In genomic region chr21:45153358-45154318, GRCh38 we compare ENCODE assay signal across 11 cellular contexts.
DNase-seq lines count a peak whose midpoint lies in the region; ATAC-seq and TF ChIP-seq lines count a peak whose summit lies in the region.
"Had no signal": no experiment of that assay in that cellular context is flagged by ENCODE, and none has a peak within 500 bp of the region (broad histone marks: within the 10 kb centered on the region; RNA-seq: fewer than 3 reads in every experiment).

No MANE protein-coding gene starts in this region.

- ATAC-seq in naive B cell (ENCODE audit: low read depth in 2 of 2) (peak; percentile 16 to 20), sciatic nerve (no peak), HG03460 (IDR thresholded peaks at IDR 0.05; ENCODE audit: unreplicated experiment) (no peak)

- CTCF ChIA-PET in CD4-positive, alpha-beta memory T cell (lab: Charles Lee; ENCODE audit: partially characterized antibody) = interaction anchor here (0.7 to 2.8 kb wide), 4 partner anchors 10 to 131 kb away, joined by 3 to 26 read pairs (median 12); no protein-coding TSS in a partner anchor

- no peaks in the 10 kb centered on the region for H3K27me3 Mint-ChIP-seq in CD4-positive, alpha-beta memory T cell
- H3K27me3 Mint-ChIP-seq in naive B cell = no peaks in the 10 kb centered on the region

- no peaks in the 10 kb centered on the region for H3K9me3 Mint-ChIP-seq in CD4-positive, alpha-beta memory T cell
- peaks cover 0 to 9% (median 2%) of the 10 kb centered on the region in 7 donors for H3K9me3 Mint-ChIP-seq in naive B cell

- TF ChIP-seq CTCF in astrocyte of the cerebellum (IDR thresholded peaks at IDR 0.05; ENCODE audit: low read depth, low read length, missing control alignments) (no peak), GM13977 (IDR thresholded peaks at IDR 0.05; ENCODE audit: extremely low read depth, insufficient read depth, missing control alignments) (no peak)

- H3K9me3 ChIP-seq in CD4-positive, alpha-beta memory T cell (ENCODE audit: control insufficient read depth in 1 of 2, low read length in 2 of 2) = no peaks in the 10 kb centered on the region
- H3K9me3 ChIP-seq: stomach had no signal

- H3K36me3 Mint-ChIP-seq in CD4-positive, alpha-beta memory T cell = peaks cover 13 to 23% of the 10 kb centered on the region in 2 donors
- peaks cover 2 to 22% of the 10 kb centered on the region in 2 donors for H3K36me3 Mint-ChIP-seq in naive B cell
- H3K36me3 Mint-ChIP-seq: activated naive CD4-positive, alpha-beta T cell treated with anti-CD3 and anti-CD28 coated beads, Interleukin-2, amount 50 U/mL, for 72 hours had no signal

- peaks cover 38% of the 10 kb centered on the region for H3K4me1 ChIP-seq in CD4-positive, alpha-beta memory T cell (ENCODE audit: insufficient read depth, low read length)

- H3K27me3 ChIP-seq in CD4-positive, alpha-beta memory T cell (ENCODE audit: insufficient read depth, low read length) = no peaks in the 10 kb centered on the region
- H3K27me3 ChIP-seq: stomach had no signal

- in situ Hi-C loops in astrocyte of the cerebellum (cut with HindIII; ENCODE audit: low sequenced_read_pairs) (no loop called here), GM13977 (cut with MboI; ENCODE audit: low pct_unique_long_range_greater_than_20kb, low sequenced_read_pairs, unreplicated experiment) (no loop called here)

- peaks cover 32 to 60% (median 49%) of the 10 kb centered on the region in 4 donors for H3K4me1 Mint-ChIP-seq in CD4-positive, alpha-beta memory T cell
- H3K4me1 Mint-ChIP-seq in naive B cell = peaks cover 53 to 67% (median 57%) of the 10 kb centered on the region in 3 donors

- H3K27ac ChIP-seq in CD4-positive, alpha-beta memory T cell (ENCODE audit: low read depth, low read length) = peak overlapping the region; percentile 11

- H3K27ac Mint-ChIP-seq in CD4-positive, alpha-beta memory T cell = peak overlapping the region; percentile 46 to 93 (median 83)
- peak overlapping the region; percentile 29 to 90 (median 62) for H3K27ac Mint-ChIP-seq in naive B cell

- H3K4me3 ChIP-seq in CD4-positive, alpha-beta memory T cell (ENCODE audit: low read length in 2 of 2) = no peak overlapping the region
- H3K4me3 ChIP-seq in astrocyte of the cerebellum (ENCODE audit: low read depth, low read length) = no peak overlapping the region
- H3K4me3 ChIP-seq: stomach had no signal

- intact Hi-C loops in CD4-positive, alpha-beta memory T cell (cut with micrococcal nuclease) = loop anchor here (5.0 kb wide), 1 partner anchor 134 kb away; the partner anchor contains the start of gene POFUT2
- intact Hi-C loops in sciatic nerve (cut with DNase I) = no loop called here

- H3K36me3 ChIP-seq in CD4-positive, alpha-beta memory T cell (ENCODE audit: insufficient read depth, low read length) = no peaks in the 10 kb centered on the region

- POLR2A ChIA-PET in CD4-positive, alpha-beta memory T cell (lab: Charles Lee; ENCODE audit: partially characterized antibody) = no interaction called here

- peak overlapping the region in 7 of 8 donors; percentile 48 to 67 (median 60) for H3K4me3 Mint-ChIP-seq in CD4-positive, alpha-beta memory T cell
- peak overlapping the region in 7 of 8 donors; percentile 44 to 78 (median 59) for H3K4me3 Mint-ChIP-seq in naive B cell

- peak in 3 of 5 donors; percentile 16 to 21 (median 20) for DNase-seq in CD4-positive, alpha-beta memory T cell
- DNase-seq in Kasumi-1 (lab: John Stamatoyannopoulos, UW) = peak; percentile 16 to 34
- DNase-seq in astrocyte of the cerebellum (ENCODE audit: low read depth) = peak; percentile 44
- peak; percentile 37 for DNase-seq in naive B cell
- DNase-seq in NCI-H226 = no peak
- no peak for DNase-seq in sciatic nerve (ENCODE audit: low spot score)
- DNase-seq in GM13977 (ENCODE audit: low spot score) = no peak
- DNase-seq: NK-92 treated with Interleukin-12 subunit alpha and Interleukin-12 subunit beta, amount 100 ng/mL, for 24 hours; stomach had no signal

Comparison
In these comparisons a context has a peak if more than half of its experiments do, and no peak if none do; other contexts are left out.
1. DNase-seq: peak in CD4-positive, alpha-beta memory T cell (3 of 5), Kasumi-1 (2 of 2), astrocyte of the cerebellum (single experiment) and naive B cell (single experiment); none in NCI-H226 (single experiment), sciatic nerve (single experiment) and GM13977 (single experiment).
2. ATAC-seq: peak in naive B cell (2 of 2); none in sciatic nerve (single experiment) and HG03460 (single experiment).